In the genomic region with DNA sequence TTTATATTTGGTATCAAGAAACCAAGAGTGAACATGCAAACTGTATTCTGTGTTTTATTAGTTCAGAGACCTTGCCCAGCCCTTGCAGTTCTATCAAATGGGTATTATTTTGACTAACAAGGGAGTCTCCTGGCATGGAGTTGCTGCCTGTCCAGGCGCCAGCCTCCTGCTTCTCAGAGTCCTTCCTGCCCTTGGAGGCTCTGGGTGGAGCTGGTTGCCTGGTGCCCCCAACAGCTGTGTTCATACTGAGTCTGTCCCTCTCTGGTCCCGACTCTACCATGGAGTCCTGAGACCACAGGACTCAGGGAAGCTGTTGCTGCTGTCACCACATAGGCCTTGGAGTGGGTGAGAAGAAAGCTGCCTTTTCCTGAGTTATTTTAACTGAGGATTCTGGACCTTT, we compare ENCODE assay signal across 14 cellular contexts.
"Had no signal": no experiment of that assay in that cellular context is flagged by ENCODE, and none has a peak within 500 bp of the region (broad histone marks: within the 10 kb centered on the region; RNA-seq: fewer than 3 reads in every experiment).

No MANE protein-coding gene starts in this region.

- H3K4me1 ChIP-seq: colonic mucosa had no signal

- H3K9me3 ChIP-seq: colonic mucosa had no signal

- H3K27ac ChIP-seq: colonic mucosa, left ventricle myocardium inferior had no signal

- H3K36me3 ChIP-seq: colonic mucosa, left ventricle myocardium inferior had no signal

- ATAC-seq: activated CD4-positive, alpha-beta T cell treated with anti-CD3 and anti-CD28 coated beads for 36 hours; activated CD8-positive, alpha-beta memory T cell treated with anti-CD3 and anti-CD28 coated beads, Interleukin-2, amount 10 ng/mL, durations not matched to agents 7 days and 5 days; esophagus mucosa; right cardiac atrium; stimulated activated naive CD8-positive, alpha-beta T cell treated with anti-CD3 and anti-CD28 coated beads, Interleukin-15, Interleukin-2, amounts not matched to agents 100 U/mL and 50 U/mL, for 24 hours had no signal

- H3K27me3 ChIP-seq: colonic mucosa had no signal

- H3K4me3 ChIP-seq: colonic mucosa, left ventricle myocardium inferior had no signal

- DNase-seq: activated CD4-positive, alpha-beta memory T cell treated with anti-CD3 and anti-CD28 coated beads for 36 hours; activated CD4-positive, alpha-beta T cell treated with anti-CD3 and anti-CD28 coated beads for 36 hours; activated CD8-positive, alpha-beta memory T cell treated with anti-CD3 and anti-CD28 coated beads, Interleukin-2, amount 10 ng/mL, durations not matched to agents 7 days and 5 days; activated naive CD4-positive, alpha-beta T cell treated with anti-CD3 and anti-CD28 coated beads, Interleukin-2, amount 50 U/mL, for 16 hours; activated T-cell treated with anti-CD3 and anti-CD28 coated beads, Interleukin-2, amount 50 U/mL, for 24 hours; colonic mucosa; left ventricle myocardium inferior; mesendoderm; right cardiac atrium; small intestine; stimulated activated CD4-positive, alpha-beta T cell treated with anti-CD3 and anti-CD28 coated beads, Interleukin-4, amount 100 ng/mL, for 4 hours; stimulated activated CD8-positive, alpha-beta memory T cell treated with anti-CD3 and anti-CD28 coated beads, Interleukin-4, amount 100 ng/mL, for 48 hours; stimulated activated naive CD8-positive, alpha-beta T cell treated with anti-CD3 and anti-CD28 coated beads, Interleukin-15, Interleukin-2, amounts not matched to agents 100 U/mL and 50 U/mL, for 24 hours had no signal
